ENCODE assay signal across 1 cellular context in genomic region chr3:171772427-171773056, GRCh38.
A peak's percentile ranks its signal among the peaks of the same experiment; 100 is the strongest.
TF ChIP-seq lines count a peak whose summit lies in the region.

No MANE protein-coding gene starts in this region.

TF ChIP-seq in GM12878, 131 proteins besides CTCF, POLR2A, EP300 and RAD21 (continued from another document and continues in another):
- TF ChIP-seq, protein P1, sequence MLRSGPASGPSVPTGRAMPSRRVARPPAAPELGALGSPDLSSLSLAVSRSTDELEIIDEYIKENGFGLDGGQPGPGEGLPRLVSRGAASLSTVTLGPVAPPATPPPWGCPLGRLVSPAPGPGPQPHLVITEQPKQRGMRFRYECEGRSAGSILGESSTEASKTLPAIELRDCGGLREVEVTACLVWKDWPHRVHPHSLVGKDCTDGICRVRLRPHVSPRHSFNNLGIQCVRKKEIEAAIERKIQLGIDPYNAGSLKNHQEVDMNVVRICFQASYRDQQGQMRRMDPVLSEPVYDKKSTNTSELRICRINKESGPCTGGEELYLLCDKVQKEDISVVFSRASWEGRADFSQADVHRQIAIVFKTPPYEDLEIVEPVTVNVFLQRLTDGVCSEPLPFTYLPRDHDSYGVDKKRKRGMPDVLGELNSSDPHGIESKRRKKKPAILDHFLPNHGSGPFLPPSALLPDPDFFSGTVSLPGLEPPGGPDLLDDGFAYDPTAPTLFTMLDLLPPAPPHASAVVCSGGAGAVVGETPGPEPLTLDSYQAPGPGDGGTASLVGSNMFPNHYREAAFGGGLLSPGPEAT (IDR thresholded peaks at IDR 0.05; ENCODE audit: low read depth): no peak
- TF ChIP-seq, protein P2, sequence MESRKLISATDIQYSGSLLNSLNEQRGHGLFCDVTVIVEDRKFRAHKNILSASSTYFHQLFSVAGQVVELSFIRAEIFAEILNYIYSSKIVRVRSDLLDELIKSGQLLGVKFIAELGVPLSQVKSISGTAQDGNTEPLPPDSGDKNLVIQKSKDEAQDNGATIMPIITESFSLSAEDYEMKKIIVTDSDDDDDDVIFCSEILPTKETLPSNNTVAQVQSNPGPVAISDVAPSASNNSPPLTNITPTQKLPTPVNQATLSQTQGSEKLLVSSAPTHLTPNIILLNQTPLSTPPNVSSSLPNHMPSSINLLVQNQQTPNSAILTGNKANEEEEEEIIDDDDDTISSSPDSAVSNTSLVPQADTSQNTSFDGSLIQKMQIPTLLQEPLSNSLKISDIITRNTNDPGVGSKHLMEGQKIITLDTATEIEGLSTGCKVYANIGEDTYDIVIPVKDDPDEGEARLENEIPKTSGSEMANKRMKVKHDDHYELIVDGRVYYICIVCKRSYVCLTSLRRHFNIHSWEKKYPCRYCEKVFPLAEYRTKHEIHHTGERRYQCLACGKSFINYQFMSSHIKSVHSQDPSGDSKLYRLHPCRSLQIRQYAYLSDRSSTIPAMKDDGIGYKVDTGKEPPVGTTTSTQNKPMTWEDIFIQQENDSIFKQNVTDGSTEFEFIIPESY (IDR thresholded peaks at IDR 0.05): no peak
- TF ChIP-seq ETV6 (conservative IDR thresholded peaks at IDR 0.05 in 1 of 2, IDR thresholded peaks at IDR 0.05 in 1 of 2; ENCODE audit: borderline replicate concordance in 1 of 2, low read depth in 1 of 2) (no peak), ATF7 (IDR thresholded peaks at IDR 0.05; ENCODE audit: low read depth) (no peak), YY1 (IDR thresholded peaks at IDR 0.05; ENCODE audit: low read depth, low read length) (0 out of 2 replicates have a peak, but pooled peaks have one; percentile 23), FOS (IDR thresholded peaks at IDR 0.05; ENCODE audit: borderline replicate concordance, extremely low read depth, insufficient read length) (no peak), MTA2 (IDR thresholded peaks at IDR 0.05; ENCODE audit: low read depth) (no peak), STAT1 (conservative IDR thresholded peaks at IDR 0.05) (no peak), BACH1 (IDR thresholded peaks at IDR 0.05; ENCODE audit: borderline replicate concordance) (no peak; the same call in 1 of the 2 replicates), TARDBP (IDR thresholded peaks at IDR 0.05; ENCODE audit: borderline replicate concordance) (no peak), SUZ12 (IDR thresholded peaks at IDR 0.05; ENCODE audit: unreplicated experiment) (no peak), NR2C2 (IDR thresholded peaks at IDR 0.05; ENCODE audit: borderline replicate concordance, control insufficient read depth, insufficient read length, low read depth) (no peak), HDAC6 (IDR thresholded peaks at IDR 0.05; ENCODE audit: unreplicated experiment) (no peak), CUX1 (IDR thresholded peaks at IDR 0.05; ENCODE audit: insufficient replicate concordance, low read depth, low read length) (peak; percentile 33), FOXM1 (IDR thresholded peaks at IDR 0.05; ENCODE audit: low read depth, low read length) (no peak), ZNF274 (IDR thresholded peaks at IDR 0.05; ENCODE audit: insufficient read depth, insufficient read length) (no peak), IKZF2 (IDR thresholded peaks at IDR 0.05) (no peak), IKZF1 (conservative IDR thresholded peaks at IDR 0.05) (no peak; the same call in 1 of the 2 replicates), MYC (IDR thresholded peaks at IDR 0.05; ENCODE audit: insufficient read depth, insufficient read length, insufficient replicate concordance, low read length, severe bottlenecking) (no peak), BHLHE40 (IDR thresholded peaks at IDR 0.05; ENCODE audit: borderline replicate concordance in 1 of 2, low read depth in 2 of 2, low read length in 1 of 2) (0 out of 4 replicates have a peak, but pooled peaks of 1 of the 2 experiments have one; percentile 16), NR2C1 (IDR thresholded peaks at IDR 0.05) (no peak), RAD51 (IDR thresholded peaks at IDR 0.05) (no peak), CBX5 (IDR thresholded peaks at IDR 0.05; ENCODE audit: low read depth) (no peak), WRNIP1 (IDR thresholded peaks at IDR 0.05; ENCODE audit: borderline replicate concordance, low read depth, low read length) (no peak), CHD4 (IDR thresholded peaks at IDR 0.05) (no peak), PBX3 (IDR thresholded peaks at IDR 0.05; ENCODE audit: insufficient replicate concordance, low read depth, low read length) (no peak), NFYA (IDR thresholded peaks at IDR 0.05; ENCODE audit: borderline replicate concordance, low read depth, low read length) (no peak), NBN (IDR thresholded peaks at IDR 0.05) (no peak), ZNF622 (IDR thresholded peaks at IDR 0.05) (no peak), RUNX3 (IDR thresholded peaks at IDR 0.05; ENCODE audit: low read length) (no peak), CREM (IDR thresholded peaks at IDR 0.05; ENCODE audit: low read depth) (no peak), PAX5 (IDR thresholded peaks at IDR 0.05; ENCODE audit: borderline replicate concordance, low read depth, low read length) (no peak), ASH2L (IDR thresholded peaks at IDR 0.05; ENCODE audit: borderline replicate concordance, low read depth) (no peak), MEF2B (IDR thresholded peaks at IDR 0.05; ENCODE audit: partially characterized antibody, poor library complexity, severe bottlenecking) (peak; percentile 93), BCL3 (IDR thresholded peaks at IDR 0.05; ENCODE audit: borderline replicate concordance, insufficient read depth, low read depth, low read length, poor library complexity, severe bottlenecking) (no peak), SMC3 (IDR thresholded peaks at IDR 0.05; ENCODE audit: borderline replicate concordance, low read length) (peak; percentile 88), CREB1 (IDR thresholded peaks at IDR 0.05; ENCODE audit: low read depth) (no peak)
- TF ChIP-seq, protein P3, sequence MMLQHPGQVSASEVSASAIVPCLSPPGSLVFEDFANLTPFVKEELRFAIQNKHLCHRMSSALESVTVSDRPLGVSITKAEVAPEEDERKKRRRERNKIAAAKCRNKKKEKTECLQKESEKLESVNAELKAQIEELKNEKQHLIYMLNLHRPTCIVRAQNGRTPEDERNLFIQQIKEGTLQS (IDR thresholded peaks at IDR 0.05; ENCODE audit: borderline replicate concordance, extremely low read depth, low read depth, low read length): no peak
- TF ChIP-seq, protein P4, sequence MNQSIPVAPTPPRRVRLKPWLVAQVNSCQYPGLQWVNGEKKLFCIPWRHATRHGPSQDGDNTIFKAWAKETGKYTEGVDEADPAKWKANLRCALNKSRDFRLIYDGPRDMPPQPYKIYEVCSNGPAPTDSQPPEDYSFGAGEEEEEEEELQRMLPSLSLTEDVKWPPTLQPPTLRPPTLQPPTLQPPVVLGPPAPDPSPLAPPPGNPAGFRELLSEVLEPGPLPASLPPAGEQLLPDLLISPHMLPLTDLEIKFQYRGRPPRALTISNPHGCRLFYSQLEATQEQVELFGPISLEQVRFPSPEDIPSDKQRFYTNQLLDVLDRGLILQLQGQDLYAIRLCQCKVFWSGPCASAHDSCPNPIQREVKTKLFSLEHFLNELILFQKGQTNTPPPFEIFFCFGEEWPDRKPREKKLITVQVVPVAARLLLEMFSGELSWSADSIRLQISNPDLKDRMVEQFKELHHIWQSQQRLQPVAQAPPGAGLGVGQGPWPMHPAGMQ (IDR thresholded peaks at IDR 0.05; ENCODE audit: borderline replicate concordance): no peak
- TF ChIP-seq, protein P5, sequence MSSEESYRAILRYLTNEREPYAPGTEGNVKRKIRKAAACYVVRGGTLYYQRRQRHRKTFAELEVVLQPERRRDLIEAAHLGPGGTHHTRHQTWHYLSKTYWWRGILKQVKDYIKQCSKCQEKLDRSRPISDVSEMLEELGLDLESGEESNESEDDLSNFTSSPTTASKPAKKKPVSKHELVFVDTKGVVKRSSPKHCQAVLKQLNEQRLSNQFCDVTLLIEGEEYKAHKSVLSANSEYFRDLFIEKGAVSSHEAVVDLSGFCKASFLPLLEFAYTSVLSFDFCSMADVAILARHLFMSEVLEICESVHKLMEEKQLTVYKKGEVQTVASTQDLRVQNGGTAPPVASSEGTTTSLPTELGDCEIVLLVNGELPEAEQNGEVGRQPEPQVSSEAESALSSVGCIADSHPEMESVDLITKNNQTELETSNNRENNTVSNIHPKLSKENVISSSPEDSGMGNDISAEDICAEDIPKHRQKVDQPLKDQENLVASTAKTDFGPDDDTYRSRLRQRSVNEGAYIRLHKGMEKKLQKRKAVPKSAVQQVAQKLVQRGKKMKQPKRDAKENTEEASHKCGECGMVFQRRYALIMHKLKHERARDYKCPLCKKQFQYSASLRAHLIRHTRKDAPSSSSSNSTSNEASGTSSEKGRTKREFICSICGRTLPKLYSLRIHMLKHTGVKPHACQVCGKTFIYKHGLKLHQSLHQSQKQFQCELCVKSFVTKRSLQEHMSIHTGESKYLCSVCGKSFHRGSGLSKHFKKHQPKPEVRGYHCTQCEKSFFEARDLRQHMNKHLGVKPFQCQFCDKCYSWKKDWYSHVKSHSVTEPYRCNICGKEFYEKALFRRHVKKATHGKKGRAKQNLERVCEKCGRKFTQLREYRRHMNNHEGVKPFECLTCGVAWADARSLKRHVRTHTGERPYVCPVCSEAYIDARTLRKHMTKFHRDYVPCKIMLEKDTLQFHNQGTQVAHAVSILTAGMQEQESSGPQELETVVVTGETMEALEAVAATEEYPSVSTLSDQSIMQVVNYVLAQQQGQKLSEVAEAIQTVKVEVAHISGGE (CRISPR knock-in tag; IDR thresholded peaks at IDR 0.05): no peak
- TF ChIP-seq, protein P6, sequence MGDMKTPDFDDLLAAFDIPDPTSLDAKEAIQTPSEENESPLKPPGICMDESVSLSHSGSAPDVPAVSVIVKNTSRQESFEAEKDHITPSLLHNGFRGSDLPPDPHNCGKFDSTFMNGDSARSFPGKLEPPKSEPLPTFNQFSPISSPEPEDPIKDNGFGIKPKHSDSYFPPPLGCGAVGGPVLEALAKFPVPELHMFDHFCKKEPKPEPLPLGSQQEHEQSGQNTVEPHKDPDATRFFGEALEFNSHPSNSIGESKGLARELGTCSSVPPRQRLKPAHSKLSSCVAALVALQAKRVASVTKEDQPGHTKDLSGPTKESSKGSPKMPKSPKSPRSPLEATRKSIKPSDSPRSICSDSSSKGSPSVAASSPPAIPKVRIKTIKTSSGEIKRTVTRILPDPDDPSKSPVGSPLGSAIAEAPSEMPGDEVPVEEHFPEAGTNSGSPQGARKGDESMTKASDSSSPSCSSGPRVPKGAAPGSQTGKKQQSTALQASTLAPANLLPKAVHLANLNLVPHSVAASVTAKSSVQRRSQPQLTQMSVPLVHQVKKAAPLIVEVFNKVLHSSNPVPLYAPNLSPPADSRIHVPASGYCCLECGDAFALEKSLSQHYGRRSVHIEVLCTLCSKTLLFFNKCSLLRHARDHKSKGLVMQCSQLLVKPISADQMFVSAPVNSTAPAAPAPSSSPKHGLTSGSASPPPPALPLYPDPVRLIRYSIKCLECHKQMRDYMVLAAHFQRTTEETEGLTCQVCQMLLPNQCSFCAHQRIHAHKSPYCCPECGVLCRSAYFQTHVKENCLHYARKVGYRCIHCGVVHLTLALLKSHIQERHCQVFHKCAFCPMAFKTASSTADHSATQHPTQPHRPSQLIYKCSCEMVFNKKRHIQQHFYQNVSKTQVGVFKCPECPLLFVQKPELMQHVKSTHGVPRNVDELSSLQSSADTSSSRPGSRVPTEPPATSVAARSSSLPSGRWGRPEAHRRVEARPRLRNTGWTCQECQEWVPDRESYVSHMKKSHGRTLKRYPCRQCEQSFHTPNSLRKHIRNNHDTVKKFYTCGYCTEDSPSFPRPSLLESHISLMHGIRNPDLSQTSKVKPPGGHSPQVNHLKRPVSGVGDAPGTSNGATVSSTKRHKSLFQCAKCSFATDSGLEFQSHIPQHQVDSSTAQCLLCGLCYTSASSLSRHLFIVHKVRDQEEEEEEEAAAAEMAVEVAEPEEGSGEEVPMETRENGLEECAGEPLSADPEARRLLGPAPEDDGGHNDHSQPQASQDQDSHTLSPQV (IDR thresholded peaks at IDR 0.05): no peak
